ENCODE assay signal across 8 cellular contexts in the genomic region with DNA sequence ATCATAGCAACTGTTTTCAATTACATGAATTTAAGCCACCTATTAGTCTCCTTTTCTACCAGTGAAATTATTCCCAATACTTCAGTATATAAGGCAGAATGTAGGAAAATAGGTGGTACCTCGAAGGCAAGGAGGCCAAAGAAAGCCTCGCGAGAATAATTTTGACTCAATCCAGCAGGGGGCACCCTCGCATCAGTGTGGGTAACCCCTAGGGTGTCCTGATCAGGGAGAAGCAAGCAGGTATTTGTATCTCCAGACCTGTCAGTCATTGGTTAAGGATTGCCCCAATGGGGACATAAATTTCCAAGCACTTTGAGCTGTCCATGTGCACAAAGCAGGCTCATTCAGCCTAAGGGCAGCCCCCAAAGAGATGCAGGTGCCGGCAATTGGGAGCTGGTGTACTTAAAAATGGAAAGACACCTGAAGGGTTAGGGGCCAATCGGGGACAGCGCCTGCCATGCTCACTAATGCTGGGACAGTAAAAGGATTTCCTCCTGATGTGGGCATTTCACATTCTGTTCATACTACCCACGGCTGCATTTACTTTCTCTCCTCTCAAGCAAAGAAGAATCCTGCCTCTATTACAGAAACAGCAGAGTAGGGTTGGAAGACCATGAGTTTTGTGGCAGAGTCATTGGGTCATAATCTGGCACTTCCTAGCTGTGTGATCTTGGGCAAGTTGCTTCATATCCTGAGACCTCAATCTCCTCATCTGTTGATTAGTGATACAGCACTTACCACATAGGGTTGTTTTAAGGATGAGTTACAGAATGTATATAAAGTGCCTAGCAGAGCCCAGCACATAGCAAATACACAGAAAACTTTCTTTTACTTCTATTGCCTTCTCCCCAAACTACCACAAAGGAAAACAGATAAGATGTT.
A peak's percentile ranks its signal among the peaks of the same experiment; 100 is the strongest.
DNase-seq lines count a peak whose midpoint lies in the region; ATAC-seq and TF ChIP-seq lines count a peak whose summit lies in the region.

No MANE protein-coding gene starts in this region.

- H3K27me3 ChIP-seq in HAP-1 (ENCODE audit: low read depth) = peaks cover 23% of the 10 kb centered on the region
- peaks cover 34% of the 10 kb centered on the region for H3K27me3 ChIP-seq in adipocyte (replicated peaks; ENCODE audit: control insufficient read depth, insufficient read depth, low read length)
- H3K27me3 ChIP-seq in lower lobe of right lung (ENCODE audit: low read depth) = no peaks in the 10 kb centered on the region

- H3K4me1 ChIP-seq in HAP-1 = peaks cover 12% of the 10 kb centered on the region
- H3K4me1 ChIP-seq in adipocyte (ENCODE audit: control insufficient read depth, insufficient read depth, low read length) = no peaks in the 10 kb centered on the region
- no peaks in the 10 kb centered on the region for H3K4me1 ChIP-seq in lower lobe of right lung

- ATAC-seq in lower lobe of right lung = peak; percentile 57 to 62
- peak; percentile 39 to 41 for ATAC-seq in stimulated activated naive B cell treated with anti-CD40 and anti-IgM and Interleukin-4, amounts not matched to agents 10 μg/mL and 1 μg/mL and 100 μg/mL, for 72 hours (replicated peaks)
- no peak for ATAC-seq in GM21381 (IDR thresholded peaks at IDR 0.05; ENCODE audit: unreplicated experiment)

- intact Hi-C loops in lower lobe of right lung (cut with DNase I) = no loop called here

- H3K4me3 ChIP-seq in HAP-1 (no peak overlapping the region), adipocyte (ENCODE audit: low read length) (no peak overlapping the region), lower lobe of right lung (no peak overlapping the region)

- no peak overlapping the region for H3K4me3 Mint-ChIP-seq in stimulated activated naive B cell treated with anti-CD40 and anti-IgM and Interleukin-4, amounts not matched to agents 10 μg/mL and 1 μg/mL and 100 μg/mL, for 72 hours

- DNase-seq in EL (peak; percentile 16), HAP-1 (ENCODE audit: low spot score in 2 of 2) (peak; percentile 8 to 72), T follicular helper cell (ENCODE audit: low read depth) (peak; percentile 24), adipocyte (ENCODE audit: low read depth) (peak; percentile 24), lower lobe of right lung (no peak), DMS79 treated with DMSO at 0.1 percent for 48 hours (lab: John Stamatoyannopoulos, UW) (no peak)
- no peak for DNase-seq in stimulated activated naive B cell treated with anti-CD40 and anti-IgM and Interleukin-4, amounts not matched to agents 10 μg/mL and 1 μg/mL and 100 μg/mL, for 72 hours

- H3K9me3 ChIP-seq in HAP-1 (no peaks in the 10 kb centered on the region), adipocyte (ENCODE audit: control insufficient read depth, low read length) (no peaks in the 10 kb centered on the region), lower lobe of right lung (no peaks in the 10 kb centered on the region)

- H3K36me3 Mint-ChIP-seq in stimulated activated naive B cell treated with anti-CD40 and anti-IgM and Interleukin-4, amounts not matched to agents 10 μg/mL and 1 μg/mL and 100 μg/mL, for 72 hours = no peaks in the 10 kb centered on the region

- no peak overlapping the region for H3K27ac Mint-ChIP-seq in stimulated activated naive B cell treated with anti-CD40 and anti-IgM and Interleukin-4, amounts not matched to agents 10 μg/mL and 1 μg/mL and 100 μg/mL, for 72 hours

- no peak overlapping the region for H3K9ac ChIP-seq in adipocyte (ENCODE audit: low read length)

- no peaks in the 10 kb centered on the region for H3K9me3 Mint-ChIP-seq in stimulated activated naive B cell treated with anti-CD40 and anti-IgM and Interleukin-4, amounts not matched to agents 10 μg/mL and 1 μg/mL and 100 μg/mL, for 72 hours

- in situ Hi-C loops in HAP-1 (cut with MboI; ENCODE audit: low sequenced_read_pairs) = no loop called here

- TF ChIP-seq CTCF in lower lobe of right lung (IDR thresholded peaks at IDR 0.05) = peak; percentile 56

- H3K36me3 ChIP-seq in HAP-1 (replicated peaks) (no peaks in the 10 kb centered on the region), adipocyte (ENCODE audit: control insufficient read depth, insufficient read depth, low read length, severe bottlenecking) (no peaks in the 10 kb centered on the region), lower lobe of right lung (no peaks in the 10 kb centered on the region)

- H3K27me3 Mint-ChIP-seq in stimulated activated naive B cell treated with anti-CD40 and anti-IgM and Interleukin-4, amounts not matched to agents 10 μg/mL and 1 μg/mL and 100 μg/mL, for 72 hours = peaks cover 4 to 5% of the 10 kb centered on the region in 2 donors

- no peak overlapping the region for H3K27ac ChIP-seq in lower lobe of right lung

- no peaks in the 10 kb centered on the region for H3K4me1 Mint-ChIP-seq in stimulated activated naive B cell treated with anti-CD40 and anti-IgM and Interleukin-4, amounts not matched to agents 10 μg/mL and 1 μg/mL and 100 μg/mL, for 72 hours

Comparison
In these comparisons a context has a peak if more than half of its experiments do, and no peak if none do; other contexts are left out.
1. DNase-seq: peak in EL (single experiment), HAP-1 (2 of 2), T follicular helper cell (single experiment) and adipocyte (single experiment); none in lower lobe of right lung (single experiment), stimulated activated naive B cell treated with anti-CD40 and anti-IgM and Interleukin-4, amounts not matched to agents 10 μg/mL and 1 μg/mL and 100 μg/mL, for 72 hours (single experiment) and DMS79 treated with DMSO at 0.1 percent for 48 hours (single experiment).